11 cellular contexts compared by ENCODE assay signal in the genomic region with DNA sequence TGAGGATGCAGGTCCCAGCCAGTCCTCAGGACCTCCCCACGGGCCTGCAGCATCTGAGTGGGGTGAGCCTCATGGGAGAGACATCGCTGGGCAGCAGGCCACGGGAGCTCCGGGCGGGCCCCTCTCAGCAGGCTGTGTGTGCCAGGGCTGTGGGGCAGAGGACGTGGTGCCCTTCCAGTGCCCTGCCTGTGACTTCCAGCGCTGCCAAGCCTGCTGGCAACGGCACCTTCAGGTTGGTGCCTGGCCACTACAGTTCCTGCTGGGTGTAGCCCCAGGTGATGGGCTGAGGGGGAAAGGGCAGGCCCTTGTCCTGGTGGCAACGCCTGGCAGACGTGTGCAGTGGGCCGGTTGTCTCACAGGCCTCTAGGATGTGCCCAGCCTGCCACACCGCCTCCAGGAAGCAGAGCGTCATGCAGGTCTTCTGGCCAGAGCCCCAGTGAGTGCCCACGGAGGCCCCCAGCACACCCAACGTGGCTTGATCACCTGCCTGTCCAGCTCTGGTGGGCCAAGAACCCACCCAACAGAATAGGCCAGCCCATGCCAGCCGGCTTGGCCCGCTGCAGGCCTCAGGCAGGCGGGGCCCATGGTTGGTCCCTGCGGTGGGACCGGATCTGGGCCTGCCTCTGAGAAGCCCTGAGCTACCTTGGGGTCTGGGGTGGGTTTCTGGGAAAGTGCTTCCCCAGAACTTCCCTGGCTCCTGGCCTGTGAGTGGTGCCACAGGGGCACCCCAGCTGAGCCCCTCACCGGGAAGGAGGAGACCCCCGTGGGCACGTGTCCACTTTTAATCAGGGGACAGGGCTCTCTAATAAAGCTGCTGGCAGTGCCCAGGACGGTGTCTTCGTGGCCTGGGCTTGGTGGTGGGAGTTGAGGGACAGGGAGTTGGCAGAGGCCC. TPM values are rescaled to one million over a fixed set of nuclear protein-coding genes. Genes with fewer than 3 reads are reported as not detected.
A peak's percentile ranks its signal among the peaks of the same experiment; 100 is the strongest.
DNase-seq lines count a peak whose midpoint lies in the region; ATAC-seq and TF ChIP-seq lines count a peak whose summit lies in the region.
"Had no signal": no experiment of that assay in that cellular context is flagged by ENCODE, and none has a peak within 500 bp of the region (broad histone marks: within the 10 kb centered on the region; RNA-seq: fewer than 3 reads in every experiment).

No MANE protein-coding gene starts in this region.

- no peak overlapping the region for H4K8ac ChIP-seq in H9 (replicated peaks; ENCODE audit: insufficient read length, low read depth, low read length)

- peaks cover 4% of the 10 kb centered on the region for H3K23me2 ChIP-seq in H9 (ENCODE audit: insufficient read length, low read depth, low read length, poor library complexity, severe bottlenecking)

- no peak overlapping the region for H3T11ph ChIP-seq in H9 (ENCODE audit: low read length)

- no peak overlapping the region for H2BK20ac ChIP-seq in H9 (ENCODE audit: low read depth, low read length, poor library complexity, severe bottlenecking)

- peak overlapping the region in 1 of 2 experiments; percentile 35; a peak in 1 of 5 replicates for H3K4me3 Mint-ChIP-seq in H9
- H3K4me3 Mint-ChIP-seq in activated naive CD8-positive, alpha-beta T cell treated with anti-CD3 and anti-CD28 coated beads for 36 hours, result no peak overlapping the region
- no peak overlapping the region for H3K4me3 Mint-ChIP-seq in stimulated activated effector memory CD8-positive, alpha-beta T cell treated with anti-CD3 and anti-CD28 coated beads, Interleukin-12 subunit alpha, Interleukin-12 subunit beta, amount 100 ng/mL, for 72 hours

- CTCF ChIA-PET in HEK293T (lab: Yijun Ruan, JAX), result no interaction called here

- H2BK12ac ChIP-seq in H9 (ENCODE audit: insufficient read length, low read depth, low read length), result no peak overlapping the region

- no peak overlapping the region for H3K27ac ChIP-seq in H9 (ENCODE audit: insufficient read length, low read depth, low read length)
- H3K27ac ChIP-seq: body of pancreas had no signal

- H3K14ac ChIP-seq in H9 (ENCODE audit: insufficient read depth, low read length), result no peak overlapping the region

- peaks cover 2 to 10% of the 10 kb centered on the region in 2 experiments for H3K4me1 Mint-ChIP-seq in H9
- peaks cover 13% of the 10 kb centered on the region for H3K4me1 Mint-ChIP-seq in activated naive CD8-positive, alpha-beta T cell treated with anti-CD3 and anti-CD28 coated beads for 36 hours
- H3K4me1 Mint-ChIP-seq in stimulated activated effector memory CD8-positive, alpha-beta T cell treated with anti-CD3 and anti-CD28 coated beads, Interleukin-12 subunit alpha, Interleukin-12 subunit beta, amount 100 ng/mL, for 72 hours, result peaks cover 36% of the 10 kb centered on the region

- no peaks in the 10 kb centered on the region for H3K79me2 ChIP-seq in H9 (ENCODE audit: insufficient read depth, low read length)

- no peak overlapping the region for H3K18ac ChIP-seq in H9 (ENCODE audit: insufficient read length, low read depth, low read length)

- no peaks in the 10 kb centered on the region for H3K27me3 ChIP-seq in H9 (ENCODE audit: insufficient read depth, low read length)
- H3K27me3 ChIP-seq: body of pancreas had no signal

- H3K4me1 ChIP-seq in H9 (ENCODE audit: insufficient read depth, low read length), result no peaks in the 10 kb centered on the region

- H4K91ac ChIP-seq in H9 (ENCODE audit: insufficient read length, low read depth, low read length), result no peak overlapping the region

- H2AFZ ChIP-seq in H9 (ENCODE audit: low read length), result no peak overlapping the region

- DNase-seq in H9, result no peak
- no peak for DNase-seq in activated naive CD8-positive, alpha-beta T cell treated with anti-CD3 and anti-CD28 coated beads for 36 hours
- DNase-seq in left cardiac atrium, result peak; percentile 64
- DNase-seq in stimulated activated effector memory CD8-positive, alpha-beta T cell treated with anti-CD3 and anti-CD28 coated beads, Interleukin-12 subunit alpha, Interleukin-12 subunit beta, amount 100 ng/mL, for 72 hours (ENCODE audit: low spot score in 2 of 2), result no peak
- DNase-seq in HEK293T (ENCODE audit: extremely low spot score), result no peak
- no peak for DNase-seq in GDM1 (lab: John Stamatoyannopoulos, UW)
- DNase-seq: DMS79 treated with DMSO at 0.1 percent for 48 hours, NCI-H2029 had no signal

- no peaks in the 10 kb centered on the region for H3K79me1 ChIP-seq in H9 (ENCODE audit: insufficient read depth, low read depth, low read length, poor library complexity, severe bottlenecking)

- peaks cover 6% of the 10 kb centered on the region for H3K27me3 Mint-ChIP-seq in H9 (ENCODE audit: low read depth)
- H3K27me3 Mint-ChIP-seq in activated naive CD8-positive, alpha-beta T cell treated with anti-CD3 and anti-CD28 coated beads for 36 hours, result peaks cover 3% of the 10 kb centered on the region

- no peak overlapping the region for H3K4me2 ChIP-seq in H9 (ENCODE audit: insufficient read depth, insufficient read length, low read length)

- H4K20me1 ChIP-seq in H9 (ENCODE audit: control insufficient read depth, insufficient read depth, insufficient read length), result no peaks in the 10 kb centered on the region

- H3K9me3 ChIP-seq in H9 (ENCODE audit: control insufficient read depth, low read depth, low read length), result no peaks in the 10 kb centered on the region
- H3K9me3 ChIP-seq: body of pancreas had no signal

- ATAC-seq in left cardiac atrium (peak; percentile 5 to 56), GM19351 (IDR thresholded peaks at IDR 0.05; ENCODE audit: unreplicated experiment) (no peak)
- ATAC-seq in stimulated activated effector memory CD8-positive, alpha-beta T cell treated with anti-CD3 and anti-CD28 coated beads, Interleukin-12 subunit alpha, Interleukin-12 subunit beta, amount 100 ng/mL, for 72 hours, result no peak

- peaks cover 3 to 5% of the 10 kb centered on the region in 2 experiments; a peak in 3 of 5 replicates for H3K9me3 Mint-ChIP-seq in H9
- no peaks in the 10 kb centered on the region for H3K9me3 Mint-ChIP-seq in activated naive CD8-positive, alpha-beta T cell treated with anti-CD3 and anti-CD28 coated beads for 36 hours
- no peaks in the 10 kb centered on the region for H3K9me3 Mint-ChIP-seq in stimulated activated effector memory CD8-positive, alpha-beta T cell treated with anti-CD3 and anti-CD28 coated beads, Interleukin-12 subunit alpha, Interleukin-12 subunit beta, amount 100 ng/mL, for 72 hours

- no peak overlapping the region for H3K9ac ChIP-seq in H9 (ENCODE audit: extremely low read depth, insufficient read length, low read length)

- no CpG with 5 or more reads among the region's 25 CpGs for WGBS in H9 (ENCODE audit: extremely low coverage, insufficient read length, low lambda C conversion rate)

- peak overlapping the region in 2 of 3 experiments; percentile 61 to 82; a peak in 2 of 7 replicates for H3K27ac Mint-ChIP-seq in H9
- H3K27ac Mint-ChIP-seq in activated naive CD8-positive, alpha-beta T cell treated with anti-CD3 and anti-CD28 coated beads for 36 hours, result peak overlapping the region; percentile 60
- H3K27ac Mint-ChIP-seq in stimulated activated effector memory CD8-positive, alpha-beta T cell treated with anti-CD3 and anti-CD28 coated beads, Interleukin-12 subunit alpha, Interleukin-12 subunit beta, amount 100 ng/mL, for 72 hours, result peak overlapping the region; percentile 70

- H2BK15ac ChIP-seq in H9 (ENCODE audit: low read depth, low read length), result no peak overlapping the region

- H2BK120ac ChIP-seq in H9 (ENCODE audit: low read depth, low read length, poor library complexity, severe bottlenecking), result no peak overlapping the region

- no peak overlapping the region for H3K56ac ChIP-seq in H9 (ENCODE audit: insufficient read length, low read depth, low read length)

- H2BK5ac ChIP-seq in H9 (ENCODE audit: insufficient read length, low read length), result no peak overlapping the region

- POLR2A ChIA-PET in HEK293T (lab: Yijun Ruan, JAX), result interaction anchor here (1.1 kb wide), 1 partner anchor 69 kb away, joined by 3 read pairs; the partner anchor contains the start of gene GMEB2

- no peak overlapping the region for H3K23ac ChIP-seq in H9 (ENCODE audit: insufficient read length, low read depth, low read length)

- no peak overlapping the region for H4K5ac ChIP-seq in H9 (ENCODE audit: insufficient read length, low read depth, low read length)

- H2AK5ac ChIP-seq in H9 (ENCODE audit: insufficient read length, low read length), result no peak overlapping the region

- H3K4ac ChIP-seq in H9 (ENCODE audit: low read depth, low read length), result no peak overlapping the region

- intact Hi-C loops in left cardiac atrium (cut with DNase I), result no loop called here

- peaks cover 14 to 20% (median 17%) of the 10 kb centered on the region in 3 experiments; a peak in 6 of 7 replicates for H3K36me3 Mint-ChIP-seq in H9 (ENCODE audit: insufficient read depth in 1 of 3, low read depth in 3 of 3)
- H3K36me3 Mint-ChIP-seq in activated naive CD8-positive, alpha-beta T cell treated with anti-CD3 and anti-CD28 coated beads for 36 hours, result peaks cover 9% of the 10 kb centered on the region
- peaks cover 72% of the 10 kb centered on the region for H3K36me3 Mint-ChIP-seq in stimulated activated effector memory CD8-positive, alpha-beta T cell treated with anti-CD3 and anti-CD28 coated beads, Interleukin-12 subunit alpha, Interleukin-12 subunit beta, amount 100 ng/mL, for 72 hours

- no peak for TF ChIP-seq CTCF in H9 (conservative IDR thresholded peaks at IDR 0.05)

TF ChIP-seq in HEK293T, 16 proteins besides CTCF, POLR2A, EP300 and RAD21 (continues in another document):
- no peak for TF ChIP-seq BHLHE40 (IDR thresholded peaks at IDR 0.05; ENCODE audit: borderline replicate concordance)
- TF ChIP-seq TARDBP (IDR thresholded peaks at IDR 0.05), result no peak
- TF ChIP-seq SP1 (IDR thresholded peaks at IDR 0.05), result no peak
- no peak for TF ChIP-seq HDGF (IDR thresholded peaks at IDR 0.05; ENCODE audit: borderline replicate concordance)
- TF ChIP-seq LEF1 (IDR thresholded peaks at IDR 0.05; ENCODE audit: borderline replicate concordance), result no peak

RNA-seq across cellular contexts. Expression of gene TNFRSF6B, which starts 0.8 kb away (rescaled TPM):
- total RNA-seq in H9 (2021), result 0.86 TPM in 1 of 2 replicates, not detected in the other
- total RNA-seq in activated naive CD8-positive, alpha-beta T cell treated with anti-CD3 and anti-CD28 coated beads for 36 hours, result not detected
- total RNA-seq in left cardiac atrium, result 10 to 100 TPM in 1 of 2 donors, 1 to 10 TPM in 1; 1.4 to 10.1 TPM
- total RNA-seq: T-helper 2 cell treated with Interferon-gamma antibody and Interleukin-4, amounts not matched to agents 100 ng/mL and 5 ng/mL, for 36 hours had no signal

RNA-seq across cellular contexts. Expression of gene ARFRP1, which starts 12.1 kb away (rescaled TPM):
- 39.5 and 42.7 TPM in 2 replicates for total RNA-seq in H9 (2021)
- total RNA-seq in activated naive CD8-positive, alpha-beta T cell treated with anti-CD3 and anti-CD28 coated beads for 36 hours, result 10 to 100 TPM; 49.5 to 50.1 TPM
- total RNA-seq in left cardiac atrium, result 10 to 100 TPM; 36.8 to 44.9 TPM

RNA-seq across cellular contexts. Expression of gene ZGPAT, which starts 12.2 kb away (rescaled TPM):
- total RNA-seq in H9 (2021), result 25.5 and 27.6 TPM in 2 replicates
- 10 to 100 TPM; 22.0 to 22.1 TPM for total RNA-seq in activated naive CD8-positive, alpha-beta T cell treated with anti-CD3 and anti-CD28 coated beads for 36 hours
- 10 to 100 TPM; 16.4 to 18.6 TPM for total RNA-seq in left cardiac atrium

RNA-seq across cellular contexts. Expression of gene RTEL1, which starts 37.6 kb away (rescaled TPM):
- total RNA-seq in H9 (2021) (33.4 and 36.5 TPM in 2 replicates), left cardiac atrium (10 to 100 TPM; 13.5 to 17.3 TPM)
- total RNA-seq in activated naive CD8-positive, alpha-beta T cell treated with anti-CD3 and anti-CD28 coated beads for 36 hours, result 10 to 100 TPM; 43.9 to 44.8 TPM

RNA-seq across cellular contexts. Expression of gene LIME1, which starts 40.8 kb away (rescaled TPM):
- 12.8 and 13.5 TPM in 2 replicates for total RNA-seq in H9 (2021)
- total RNA-seq in activated naive CD8-positive, alpha-beta T cell treated with anti-CD3 and anti-CD28 coated beads for 36 hours, result 10 to 100 TPM in 1 of 2 experiments, 1 to 10 TPM in 1; 9.3 to 12.2 TPM
- total RNA-seq in left cardiac atrium, result 1 to 10 TPM; 3.6 to 3.7 TPM

Comparison
In these comparisons a context has a peak if more than half of its experiments do, and no peak if none do; other contexts are left out.
1. ATAC-seq: peak in left cardiac atrium (2 of 2); none in stimulated activated effector memory CD8-positive, alpha-beta T cell treated with anti-CD3 and anti-CD28 coated beads, Interleukin-12 subunit alpha, Interleukin-12 subunit beta, amount 100 ng/mL, for 72 hours (single experiment) and GM19351 (single experiment).
2. Peak in every context shown above with its lines, with median percentiles within 50 percentile points of each other: H3K27ac Mint-ChIP-seq.